ENCODE assay signal across 29 cellular contexts in genomic region chr4:180106997-180107396, GRCh38.
"Had no signal": no experiment of that assay in that cellular context is flagged by ENCODE, and none has a peak within 500 bp of the region (broad histone marks: within the 10 kb centered on the region; RNA-seq: fewer than 3 reads in every experiment).

No MANE protein-coding gene starts in this region.

- H3K36me3 ChIP-seq: brain microvascular endothelial cell, esophagus muscularis mucosa, gastroesophageal sphincter, heart right ventricle had no signal

- H3K9me3 ChIP-seq: esophagus muscularis mucosa, gastroesophageal sphincter, heart right ventricle had no signal

- FAIRE-seq: astrocyte, bronchial epithelial cell had no signal

- H3K27me3 ChIP-seq: brain microvascular endothelial cell, esophagus muscularis mucosa, gastroesophageal sphincter, heart right ventricle had no signal

- DNase-seq: activated CD4-positive, alpha-beta memory T cell treated with anti-CD3 and anti-CD28 coated beads, Interleukin-2, amount 10 ng/mL, durations not matched to agents 7 days and 5 days; activated CD4-positive, alpha-beta T cell treated with anti-CD3 and anti-CD28 coated beads for 1 hour; activated CD4-positive, alpha-beta T cell treated with anti-CD3 and anti-CD28 coated beads for 4 hours; activated CD4-positive, alpha-beta T cell treated with anti-CD3 and anti-CD28 coated beads, Interleukin-2, amount 10 ng/mL, durations not matched to agents 7 days and 5 days; activated CD4-positive, alpha-beta T cell treated with anti-CD3 and anti-CD28 coated beads, Interleukin-2, amount 50 U/mL, for 4 hours; activated CD8-positive, alpha-beta memory T cell treated with anti-CD3 and anti-CD28 coated beads, Interleukin-2, amount 50 U/mL, for 48 hours; activated effector memory CD4-positive, alpha-beta T cell treated with Interleukin-2 at 50 U/mL for 16 hours; activated gamma-delta T cell treated with Interleukin-2 at 50 U/mL for 16 hours; activated naive CD4-positive, alpha-beta T cell treated with anti-CD3 and anti-CD28 coated beads, Interleukin-2, amount 50 U/mL, for 16 hours; activated naive CD4-positive, alpha-beta T cell treated with Interleukin-2 at 50 U/mL for 16 hours; activated T-cell treated with anti-CD3 and anti-CD28 coated beads, Interleukin-2, amount 50 U/mL, for 4 hours; amniotic stem cell; anterior cingulate cortex; brain microvascular endothelial cell; dorsolateral prefrontal cortex; effector memory CD4-positive, alpha-beta T cell; endodermal cell; erythroblast; foreskin melanocyte; heart right ventricle; T-helper 2 cell had no signal

- H3K4me1 ChIP-seq: esophagus muscularis mucosa, gastroesophageal sphincter, heart right ventricle had no signal

- ATAC-seq: activated T-cell treated with anti-CD3 and anti-CD28 coated beads, Interleukin-2, amount 50 U/mL, for 4 hours; activated T-helper 17 cell treated with anti-CD3 and anti-CD28 coated beads, Interleukin-2, amount 50 U/mL, for 72 hours; gastroesophageal sphincter; heart right ventricle; WTC11 had no signal

- H3K27ac ChIP-seq: brain microvascular endothelial cell, coronary artery, dorsolateral prefrontal cortex, esophagus muscularis mucosa, gastroesophageal sphincter, heart right ventricle, VCaP had no signal

- H3K4me3 ChIP-seq: coronary artery, dorsolateral prefrontal cortex, esophagus muscularis mucosa, gastroesophageal sphincter, heart right ventricle had no signal
